ENCODE assay signal across 8 cellular contexts in genomic region chr11:67354314-67355022, GRCh38. TPM values are rescaled to one million over a fixed set of nuclear protein-coding genes. Genes with fewer than 3 reads are reported as not detected.
A peak's percentile ranks its signal among the peaks of the same experiment; 100 is the strongest.
DNase-seq lines count a peak whose midpoint lies in the region; ATAC-seq and TF ChIP-seq lines count a peak whose summit lies in the region.

No MANE protein-coding gene starts in this region.

- POLR2A ChIA-PET in CD8-positive, alpha-beta T cell (lab: Charles Lee): interaction anchor here (0.6 to 7.6 kb wide), 14 partner anchors 8 to 129 kb away, joined by 3 to 63 read pairs (median 12); partner anchors contain the start of genes AIP, CLCF1, PPP1CA and PTPRCAP
- POLR2A ChIA-PET in WTC11 (lab: Charles Lee): interaction anchor here (2.1 kb wide), 1 partner anchor 28 kb away, joined by 8 read pairs; no protein-coding TSS in a partner anchor

- no peak for DNase-seq in CD8-positive, alpha-beta T cell
- DNase-seq in HK-2 (ENCODE audit: unreplicated experiment): peak; percentile 84
- DNase-seq in WTC11 (ENCODE audit: low spot score): no peak
- DNase-seq in fibroblast of the conjunctiva (ENCODE audit: low read depth): peak; percentile 86
- DNase-seq in osteoblast (ENCODE audit: insufficient read length, low spot score, missing footprints): peak; percentile 98

- intact Hi-C loops in CD8-positive, alpha-beta T cell (cut with DNase I, micrococcal nuclease): loop anchor here in 1 of 2 experiments (5.0 to 10.0 kb wide), 4 partner anchors 128 to 360 kb away; partner anchors contain the start of genes AIP, KDM2A and NDUFV1

- H4K20me1 ChIP-seq in osteoblast (ENCODE audit: insufficient read depth, low read length): no peaks in the 10 kb centered on the region

- peaks cover 49% of the 10 kb centered on the region for H3K4me1 Mint-ChIP-seq in CD8-positive, alpha-beta T cell (ENCODE audit: low read depth)
- peaks cover 31% of the 10 kb centered on the region for H3K4me1 Mint-ChIP-seq in WTC11

- H3K27me3 Mint-ChIP-seq in CD8-positive, alpha-beta T cell (ENCODE audit: low read depth): no peaks in the 10 kb centered on the region
- peaks cover 17% of the 10 kb centered on the region for H3K27me3 Mint-ChIP-seq in WTC11 (ENCODE audit: low read depth)

- H3K4me3 Mint-ChIP-seq in CD8-positive, alpha-beta T cell: peak overlapping the region; percentile 99
- peak overlapping the region; percentile 91 for H3K4me3 Mint-ChIP-seq in WTC11

- peaks cover 11% of the 10 kb centered on the region for H3K36me3 Mint-ChIP-seq in CD8-positive, alpha-beta T cell
- H3K36me3 Mint-ChIP-seq in WTC11: no peaks in the 10 kb centered on the region

- peaks cover 45% of the 10 kb centered on the region for H3K4me1 ChIP-seq in CD8-positive, alpha-beta T cell (ENCODE audit: insufficient read depth, low read length)
- peaks cover 72% of the 10 kb centered on the region for H3K4me1 ChIP-seq in osteoblast (ENCODE audit: insufficient read depth, low read length)

- H3K9me3 ChIP-seq in CD8-positive, alpha-beta T cell (ENCODE audit: low read length): no peaks in the 10 kb centered on the region
- no peaks in the 10 kb centered on the region for H3K9me3 ChIP-seq in osteoblast (ENCODE audit: low read depth, low read length)

- H3K27me3 ChIP-seq in CD8-positive, alpha-beta T cell (ENCODE audit: insufficient read depth, low read length): no peaks in the 10 kb centered on the region
- no peaks in the 10 kb centered on the region for H3K27me3 ChIP-seq in osteoblast (ENCODE audit: insufficient read depth, low read length)

- H3K36me3 ChIP-seq in CD8-positive, alpha-beta T cell (ENCODE audit: insufficient read depth, low read length): no peaks in the 10 kb centered on the region
- peaks cover 4% of the 10 kb centered on the region for H3K36me3 ChIP-seq in osteoblast (ENCODE audit: insufficient read depth, low read length)

- CTCF ChIA-PET in CD8-positive, alpha-beta T cell (lab: Charles Lee): interaction anchor here (0.8 to 26.2 kb wide), 5 partner anchors 13 to 1532 kb away, joined by 3 to 1319 read pairs (median 88); partner anchors contain the start of genes CLCF1 and RAD9A
- CTCF ChIA-PET in WTC11 (lab: Charles Lee): interaction anchor here (1.7 to 10.1 kb wide), 6 partner anchors 8 to 47 kb away, joined by 5 to 842 read pairs (median 15); partner anchors contain the start of genes CLCF1 and PPP1CA

- H3K27ac Mint-ChIP-seq in CD8-positive, alpha-beta T cell: peak overlapping the region; percentile 100
- H3K27ac Mint-ChIP-seq in WTC11: peak overlapping the region; percentile 90

- H3K79me2 ChIP-seq in osteoblast (ENCODE audit: insufficient read depth, low read length): peaks cover 18% of the 10 kb centered on the region

- H3K4me3 ChIP-seq in CD8-positive, alpha-beta T cell (ENCODE audit: low read depth, low read length): no peak overlapping the region
- H3K4me3 ChIP-seq in osteoblast (ENCODE audit: insufficient read depth, low read length): peak overlapping the region; percentile 76

- H2AFZ ChIP-seq in osteoblast (ENCODE audit: low read length): no peak overlapping the region

- TF ChIP-seq CTCF in CD8-positive, alpha-beta T cell (IDR thresholded peaks at IDR 0.05): no peak
- TF ChIP-seq CTCF in WTC11 (IDR thresholded peaks at IDR 0.05) (no peak), osteoblast (IDR thresholded peaks at IDR 0.05; ENCODE audit: extremely low read depth, low read depth, low read length) (peak; percentile 20)

- no peak for ATAC-seq in CD8-positive, alpha-beta T cell
- no peak for ATAC-seq in WTC11
- ATAC-seq in GM21515 (IDR thresholded peaks at IDR 0.05; ENCODE audit: unreplicated experiment): no peak
- ATAC-seq in GM18870 (IDR thresholded peaks at IDR 0.05; ENCODE audit: unreplicated experiment): no peak
- no peak for ATAC-seq in GM19463 (IDR thresholded peaks at IDR 0.05; ENCODE audit: unreplicated experiment)

- no peaks in the 10 kb centered on the region for H3K9me3 Mint-ChIP-seq in CD8-positive, alpha-beta T cell
- no peaks in the 10 kb centered on the region for H3K9me3 Mint-ChIP-seq in WTC11

- H3K4me2 ChIP-seq in osteoblast (ENCODE audit: insufficient read depth, low read length): peak overlapping the region; percentile 91

- no peak overlapping the region for H3K27ac ChIP-seq in CD8-positive, alpha-beta T cell (ENCODE audit: low read depth, low read length)
- peak overlapping the region; percentile 90 for H3K27ac ChIP-seq in osteoblast (ENCODE audit: low read depth, low read length)

TF ChIP-seq in WTC11, 78 proteins besides CTCF, POLR2A, EP300 and RAD21:
- TF ChIP-seq GABPB1 (CRISPR knock-in tag; IDR thresholded peaks at IDR 0.05): 0 out of 2 replicates have a peak, but pooled peaks have one; percentile 27
- no peak for TF ChIP-seq OVOL2 (CRISPR knock-in tag; IDR thresholded peaks at IDR 0.05; ENCODE audit: borderline replicate concordance)
- TF ChIP-seq ZNF512 (CRISPR knock-in tag; IDR thresholded peaks at IDR 0.05; ENCODE audit: borderline replicate concordance): no peak

RNA-seq across cellular contexts. Expression of gene POLD4, which starts 1.1 kb away (rescaled TPM):
- total RNA-seq in CD8-positive, alpha-beta T cell: 10 to 100 TPM; 32.4 to 41.9 TPM
- total RNA-seq in WTC11 (2021) (30.3 to 38.3 TPM (median 37.7 TPM) in 3 replicates), osteoblast (43.3 and 59.4 TPM in 2 replicates)

RNA-seq across cellular contexts. Expression of gene CLCF1, which starts 18.9 kb away (rescaled TPM):
- 1 to 10 TPM; 7.1 to 7.8 TPM for total RNA-seq in CD8-positive, alpha-beta T cell
- total RNA-seq in WTC11 (2021) (0.48 to 0.92 TPM (median 0.92 TPM) in 3 replicates), osteoblast (6.2 and 6.9 TPM in 2 replicates)

RNA-seq across cellular contexts. Expression of gene RAD9A, which starts 37.3 kb away (rescaled TPM):
- total RNA-seq in CD8-positive, alpha-beta T cell: 10 to 100 TPM; 13.7 to 14.1 TPM
- total RNA-seq in WTC11 (2021): 25.7 to 45.5 TPM (median 26.7 TPM) in 3 replicates
- 7.6 and 10.3 TPM in 2 replicates for total RNA-seq in osteoblast

RNA-seq across cellular contexts. Expression of gene PPP1CA, which starts 47.2 kb away (rescaled TPM):
- total RNA-seq in CD8-positive, alpha-beta T cell: 10 to 100 TPM; 40.5 to 42.2 TPM
- total RNA-seq in WTC11 (2021): 220 to 222 TPM (median 221 TPM) in 3 replicates
- total RNA-seq in osteoblast: 161 and 169 TPM in 2 replicates

RNA-seq across cellular contexts. Expression of gene TBC1D10C, which starts 49.4 kb away (rescaled TPM):
- 100 to 1,000 TPM; 197 to 201 TPM for total RNA-seq in CD8-positive, alpha-beta T cell
- total RNA-seq in WTC11 (2021): 0.72 to 1.0 TPM (median 0.96 TPM) in 3 replicates
- not detected in 2 replicates for total RNA-seq in osteoblast

Comparison
In these comparisons a context has a peak if more than half of its experiments do, and no peak if none do; other contexts are left out.
1. DNase-seq: peak in HK-2 (single experiment), fibroblast of the conjunctiva (single experiment) and osteoblast (single experiment); none in CD8-positive, alpha-beta T cell (0 of 7) and WTC11 (single experiment).